Comparison of ENCODE assay signal across 17 cellular contexts in genomic region chr2:186664644-186665043, GRCh38. TPM values are rescaled to one million over a fixed set of nuclear protein-coding genes. Genes with fewer than 3 reads are reported as not detected.
DNase-seq lines count a peak whose midpoint lies in the region; ATAC-seq and TF ChIP-seq lines count a peak whose summit lies in the region.
"Had no signal": no experiment of that assay in that cellular context is flagged by ENCODE, and none has a peak within 500 bp of the region (broad histone marks: within the 10 kb centered on the region; RNA-seq: fewer than 3 reads in every experiment).

No MANE protein-coding gene starts in this region.

- no peaks in the 10 kb centered on the region for H3K9me3 Mint-ChIP-seq in brain
- H3K9me3 Mint-ChIP-seq: CD4-positive, alpha-beta T cell had no signal

- H3K4me3 Mint-ChIP-seq in brain = peak overlapping the region in 2 of 5 experiments; percentile 32 to 74
- H3K4me3 Mint-ChIP-seq: CD4-positive, alpha-beta T cell; IgD-negative memory B cell had no signal

- H3K36me3 ChIP-seq in A673 (ENCODE audit: insufficient read depth, low read length, poor library complexity, severe bottlenecking) = peaks cover 6% of the 10 kb centered on the region

- intact Hi-C loops in A673 (cut with micrococcal nuclease; ENCODE audit: unreplicated experiment) = no loop called here

- no peaks in the 10 kb centered on the region for H3K27me3 Mint-ChIP-seq in brain
- H3K27me3 Mint-ChIP-seq: CD4-positive, alpha-beta T cell; IgD-negative memory B cell had no signal

- CTCF ChIA-PET in A673 (lab: Charles Lee) = no interaction called here

- no peak for ATAC-seq in HG02610 (IDR thresholded peaks at IDR 0.05; ENCODE audit: unreplicated experiment)
- ATAC-seq: HepG2 had no signal

- peaks cover 4% of the 10 kb centered on the region for H3K4me1 ChIP-seq in A673 (ENCODE audit: insufficient read depth, low read length, poor library complexity, severe bottlenecking)

- no TSS peak for BruUV-seq in A673 (replicated peaks; lab: Mats Ljungman, UMichigan)

- H3K27ac ChIP-seq in A673 (ENCODE audit: low read depth, low read length, poor library complexity, severe bottlenecking) = no peak overlapping the region
- H3K27ac ChIP-seq: C4-2B, GM23248 had no signal

- POLR2A ChIA-PET in A673 (lab: Charles Lee; ENCODE audit: low non-redundant PET) = no interaction called here

- H3K4me3 ChIP-seq in A673 (ENCODE audit: low read depth, low read length, poor library complexity, severe bottlenecking) = no peak overlapping the region
- H3K4me3 ChIP-seq: GM23248, HAP-1 had no signal

- TF ChIP-seq CTCF in A673 (conservative IDR thresholded peaks at IDR 0.05; ENCODE audit: low read depth, low read length) = no peak
- TF ChIP-seq CTCF in brain (conservative IDR thresholded peaks at IDR 0.05) = no peak

- no peaks in the 10 kb centered on the region for H3K27me3 ChIP-seq in A673 (replicated peaks; ENCODE audit: insufficient read depth, low read depth, low read length, poor library complexity)

- H3K4me1 Mint-ChIP-seq in brain = peaks cover 19% of the 10 kb centered on the region
- H3K4me1 Mint-ChIP-seq: IgD-negative memory B cell had no signal

- no peaks in the 10 kb centered on the region for H3K9me3 ChIP-seq in A673 (ENCODE audit: low read depth, low read length, poor library complexity, severe bottlenecking)
- H3K9me3 ChIP-seq: HAP-1 had no signal

- H3K27ac Mint-ChIP-seq in brain = peak overlapping the region in 4 of 5 experiments; percentile 14 to 89 (median 72)
- H3K27ac Mint-ChIP-seq: CD4-positive, alpha-beta T cell had no signal

- DNase-seq in A673 (ENCODE audit: low spot score) = peak; percentile 18
- peak; percentile 17 for DNase-seq in COLO829 (ENCODE audit: low spot score)
- DNase-seq in NCI-H526 treated with DMSO at 0.1 percent for 48 hours (lab: John Stamatoyannopoulos, UW) = peak; percentile 20
- no peak for DNase-seq in NCI-H82 (lab: John Stamatoyannopoulos, UW)
- DNase-seq in activated CD4-positive, alpha-beta T cell treated with anti-CD3 and anti-CD28 coated beads, Interleukin-2, amount 50 U/mL, for 4 hours = no peak
- DNase-seq: ACHN; CD4-positive, alpha-beta T cell; DMS153; DMS79; GDM1; GM23248 had no signal

- peaks cover 43% of the 10 kb centered on the region for H3K36me3 Mint-ChIP-seq in brain

RNA-seq across cellular contexts. Expression of gene FAM171B, which starts 29.2 kb away (rescaled TPM):
- 6.6 and 6.7 TPM in 2 replicates for total RNA-seq in A673 (2021)
- 6.3 TPM for polyA plus RNA-seq in brain (ENCODE audit: insufficient read depth, low read depth, low replicate concordance)
- polyA plus RNA-seq: IgD-negative memory B cell had no signal

Comparison
In these comparisons a context has a peak if more than half of its experiments do, and no peak if none do; other contexts are left out.
1. DNase-seq: peak in A673 (single experiment), COLO829 (single experiment) and NCI-H526 treated with DMSO at 0.1 percent for 48 hours (single experiment); none in NCI-H82 (single experiment) and activated CD4-positive, alpha-beta T cell treated with anti-CD3 and anti-CD28 coated beads, Interleukin-2, amount 50 U/mL, for 4 hours (0 of 2).